9 cellular contexts compared by ENCODE assay signal in the genomic region with DNA sequence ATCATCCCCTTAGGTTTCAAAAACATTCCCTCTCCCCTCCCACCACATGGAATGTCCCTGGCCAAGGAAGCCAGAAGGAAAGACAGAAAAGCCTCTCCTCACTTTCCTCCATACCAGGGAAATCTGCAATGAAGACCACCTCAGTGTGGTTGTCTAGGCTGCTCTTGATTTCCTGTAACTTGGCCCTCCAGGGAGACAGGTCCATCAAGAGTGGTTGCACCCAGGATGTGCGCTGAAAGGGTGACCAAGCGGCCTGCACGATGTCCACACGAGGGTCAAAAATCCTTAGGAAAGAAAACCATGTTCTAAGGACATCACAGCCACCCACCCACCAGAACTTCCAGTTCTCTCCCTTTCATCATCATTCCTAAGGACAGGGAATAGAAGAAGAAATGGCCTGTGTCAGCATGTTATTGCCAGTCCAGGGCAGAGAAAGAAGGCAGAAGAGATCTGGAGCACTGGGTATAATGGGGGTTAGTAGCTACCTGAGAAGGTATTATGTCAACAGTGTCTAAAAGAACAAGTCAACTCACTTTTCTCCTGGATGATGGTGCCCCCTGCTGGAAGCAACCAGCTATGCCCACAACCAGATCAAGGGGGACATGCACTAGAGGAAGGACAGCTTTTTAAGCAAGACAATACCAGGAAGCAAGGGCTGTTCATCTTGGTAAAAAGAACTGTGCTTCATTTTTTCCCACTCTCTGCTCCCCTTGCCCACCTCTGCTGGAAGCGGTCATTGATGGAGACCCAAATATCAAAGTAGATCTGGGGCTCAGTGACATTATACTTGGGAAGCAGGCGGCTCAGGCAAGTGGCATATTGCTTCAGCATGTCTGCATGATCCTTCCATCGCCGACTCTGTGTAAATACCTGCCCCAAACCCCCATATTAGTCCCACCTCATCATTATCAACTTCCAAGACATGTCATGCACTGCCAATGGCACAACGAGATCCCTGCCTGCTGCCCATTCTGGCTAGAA. TPM values are rescaled to one million over a fixed set of nuclear protein-coding genes. Genes with fewer than 3 reads are reported as not detected.
DNase-seq lines count a peak whose midpoint lies in the region; ATAC-seq and TF ChIP-seq lines count a peak whose summit lies in the region.
"Had no signal": no experiment of that assay in that cellular context is flagged by ENCODE, and none has a peak within 500 bp of the region (broad histone marks: within the 10 kb centered on the region; RNA-seq: fewer than 3 reads in every experiment).

No MANE protein-coding gene starts in this region.

- H2BK15ac ChIP-seq in H9 (ENCODE audit: low read depth, low read length) = no peak overlapping the region

- H3K36me3 Mint-ChIP-seq in H9 (ENCODE audit: insufficient read depth in 1 of 3, low read depth in 3 of 3) = peaks cover 17 to 61% (median 60%) of the 10 kb centered on the region in 3 experiments; a peak in 6 of 7 replicates
- H3K36me3 Mint-ChIP-seq in T-helper 1 cell treated with Interleukin-12 subunit alpha and Interleukin-12 subunit beta and Interleukin-4 antibody, amounts not matched to agents 30 μg/mL and 1 μg/mL, for 36 hours (ENCODE audit: low read depth) = peaks cover 42% of the 10 kb centered on the region

- H3K9me3 ChIP-seq in H9 (ENCODE audit: control insufficient read depth, low read depth, low read length) (no peaks in the 10 kb centered on the region), adipocyte (ENCODE audit: control insufficient read depth, low read length) (no peaks in the 10 kb centered on the region)

- H3K4ac ChIP-seq in H9 (ENCODE audit: low read depth, low read length) = no peak overlapping the region

- no peak overlapping the region for H2BK20ac ChIP-seq in H9 (ENCODE audit: low read depth, low read length, poor library complexity, severe bottlenecking)

- no peak overlapping the region for H3K14ac ChIP-seq in H9 (ENCODE audit: insufficient read depth, low read length)

- H3K23me2 ChIP-seq in H9 (ENCODE audit: insufficient read length, low read depth, low read length, poor library complexity, severe bottlenecking) = no peaks in the 10 kb centered on the region

- H4K20me1 ChIP-seq in H9 (ENCODE audit: control insufficient read depth, insufficient read depth, insufficient read length) = no peaks in the 10 kb centered on the region

- H2AK5ac ChIP-seq in H9 (ENCODE audit: insufficient read length, low read length) = no peak overlapping the region

- H3K4me3 ChIP-seq in adipocyte (ENCODE audit: low read length) (no peak overlapping the region), retinal pigment epithelial cell (ENCODE audit: low read length) (no peak overlapping the region)

- ATAC-seq in left cardiac atrium = peak; percentile 51 to 70
- no peak for ATAC-seq in GM18873 (IDR thresholded peaks at IDR 0.05; ENCODE audit: low FRiP score, unreplicated experiment)

- H3K4me1 ChIP-seq in H9 (ENCODE audit: insufficient read depth, low read length) (no peaks in the 10 kb centered on the region), adipocyte (ENCODE audit: control insufficient read depth, insufficient read depth, low read length) (no peaks in the 10 kb centered on the region)

- no CpG with 5 or more reads among the region's 9 CpGs for WGBS in H9 (ENCODE audit: extremely low coverage, insufficient read length, low lambda C conversion rate)

- peaks cover 2 to 7% of the 10 kb centered on the region in 2 experiments; a peak in 2 of 4 replicates for H3K4me1 Mint-ChIP-seq in H9
- H3K4me1 Mint-ChIP-seq in T-helper 1 cell treated with Interleukin-12 subunit alpha and Interleukin-12 subunit beta and Interleukin-4 antibody, amounts not matched to agents 30 μg/mL and 1 μg/mL, for 36 hours (ENCODE audit: low read depth) = peaks cover 10% of the 10 kb centered on the region

- no peaks in the 10 kb centered on the region for H3K79me2 ChIP-seq in H9 (ENCODE audit: insufficient read depth, low read length)

- no peak overlapping the region for H3K9ac ChIP-seq in H9 (ENCODE audit: extremely low read depth, insufficient read length, low read length)
- H3K9ac ChIP-seq in adipocyte (ENCODE audit: low read length) = no peak overlapping the region

- H3K27ac ChIP-seq in H9 (ENCODE audit: insufficient read length, low read depth, low read length) = no peak overlapping the region
- H3K27ac ChIP-seq: epithelial cell of prostate had no signal

- H2BK12ac ChIP-seq in H9 (ENCODE audit: insufficient read length, low read depth, low read length) = no peak overlapping the region

- no peak overlapping the region for H4K5ac ChIP-seq in H9 (ENCODE audit: insufficient read length, low read depth, low read length)

- no peaks in the 10 kb centered on the region for H3K27me3 Mint-ChIP-seq in H9 (ENCODE audit: low read depth)
- no peaks in the 10 kb centered on the region for H3K27me3 Mint-ChIP-seq in T-helper 1 cell treated with Interleukin-12 subunit alpha and Interleukin-12 subunit beta and Interleukin-4 antibody, amounts not matched to agents 30 μg/mL and 1 μg/mL, for 36 hours (ENCODE audit: low read depth)

- intact Hi-C loops in left cardiac atrium (cut with DNase I) = loop anchor here in 1 of 2 donors (1.0 kb wide), 1 partner anchor 132 kb away; no protein-coding TSS in a partner anchor

- H3K9me3 Mint-ChIP-seq in H9 = no peaks in the 10 kb centered on the region
- H3K9me3 Mint-ChIP-seq in T-helper 1 cell treated with Interleukin-12 subunit alpha and Interleukin-12 subunit beta and Interleukin-4 antibody, amounts not matched to agents 30 μg/mL and 1 μg/mL, for 36 hours = no peaks in the 10 kb centered on the region

- TF ChIP-seq CTCF in H9 (conservative IDR thresholded peaks at IDR 0.05) (peak; percentile 94), retinal pigment epithelial cell (conservative IDR thresholded peaks at IDR 0.05; ENCODE audit: low read depth, low read length) (peak; percentile 93)

- H3K27me3 ChIP-seq in H9 (ENCODE audit: insufficient read depth, low read length) (no peaks in the 10 kb centered on the region), adipocyte (replicated peaks; ENCODE audit: control insufficient read depth, insufficient read depth, low read length) (no peaks in the 10 kb centered on the region)

- no peak overlapping the region for H3T11ph ChIP-seq in H9 (ENCODE audit: low read length)

- no peak overlapping the region for H2AFZ ChIP-seq in H9 (ENCODE audit: low read length)

- H4K8ac ChIP-seq in H9 (replicated peaks; ENCODE audit: insufficient read length, low read depth, low read length) = no peak overlapping the region

- no peak overlapping the region for H3K4me2 ChIP-seq in H9 (ENCODE audit: insufficient read depth, insufficient read length, low read length)

- no peak overlapping the region for H3K56ac ChIP-seq in H9 (ENCODE audit: insufficient read length, low read depth, low read length)

- no peak overlapping the region for H3K23ac ChIP-seq in H9 (ENCODE audit: insufficient read length, low read depth, low read length)

- H3K4me3 Mint-ChIP-seq in H9 = 0 out of 5 replicates have a peak overlapping the region, but pooled peaks of 1 of the 2 experiments have one; percentile 12
- no peak overlapping the region for H3K4me3 Mint-ChIP-seq in T-helper 1 cell treated with Interleukin-12 subunit alpha and Interleukin-12 subunit beta and Interleukin-4 antibody, amounts not matched to agents 30 μg/mL and 1 μg/mL, for 36 hours

- no peaks in the 10 kb centered on the region for H3K79me1 ChIP-seq in H9 (ENCODE audit: insufficient read depth, low read depth, low read length, poor library complexity, severe bottlenecking)

- H4K91ac ChIP-seq in H9 (ENCODE audit: insufficient read length, low read depth, low read length) = no peak overlapping the region

- no peak overlapping the region for H3K18ac ChIP-seq in H9 (ENCODE audit: insufficient read length, low read depth, low read length)

- DNase-seq in DMS79 treated with DMSO at 0.1 percent for 48 hours (lab: John Stamatoyannopoulos, UW) = peak; percentile 71
- DNase-seq in H9 = peak; percentile 82
- peak; percentile 77 for DNase-seq in NCI-H1694 (lab: John Stamatoyannopoulos, UW)
- peak; percentile 89 for DNase-seq in adipocyte (ENCODE audit: low read depth)
- DNase-seq in left cardiac atrium = peak; percentile 71
- DNase-seq in retinal pigment epithelial cell (ENCODE audit: low read depth) = no peak

- peak overlapping the region in 1 of 3 experiments; percentile 74; a peak in 2 of 7 replicates for H3K27ac Mint-ChIP-seq in H9
- peak overlapping the region; percentile 13 for H3K27ac Mint-ChIP-seq in T-helper 1 cell treated with Interleukin-12 subunit alpha and Interleukin-12 subunit beta and Interleukin-4 antibody, amounts not matched to agents 30 μg/mL and 1 μg/mL, for 36 hours

- H3K36me3 ChIP-seq in adipocyte (ENCODE audit: control insufficient read depth, insufficient read depth, low read length, severe bottlenecking) = peaks cover 65% of the 10 kb centered on the region

- H2BK120ac ChIP-seq in H9 (ENCODE audit: low read depth, low read length, poor library complexity, severe bottlenecking) = no peak overlapping the region

- no peak overlapping the region for H2BK5ac ChIP-seq in H9 (ENCODE audit: insufficient read length, low read length)

RNA-seq across cellular contexts. Expression of gene GGCX, which starts 9.3 kb away (rescaled TPM):
- 32.2 and 32.9 TPM in 2 replicates for total RNA-seq in H9 (2021)
- 10 to 100 TPM; 34.0 to 37.3 TPM for total RNA-seq in left cardiac atrium

RNA-seq across cellular contexts. Expression of gene MAT2A, which starts 13.0 kb away (rescaled TPM):
- 447 and 459 TPM in 2 replicates for total RNA-seq in H9 (2021)
- total RNA-seq in left cardiac atrium = 100 to 1,000 TPM; 107 to 389 TPM

RNA-seq across cellular contexts. Expression of gene VAMP8, which starts 25.4 kb away (rescaled TPM):
- 33.4 and 34.3 TPM in 2 replicates for total RNA-seq in H9 (2021)
- 10 to 100 TPM; 30.3 to 54.8 TPM for total RNA-seq in left cardiac atrium

RNA-seq across cellular contexts. Expression of gene VAMP5, which starts 32.2 kb away (rescaled TPM):
- 0.57 and 0.59 TPM in 2 replicates for total RNA-seq in H9 (2021)
- 10 to 100 TPM; 84.7 to 91.4 TPM for total RNA-seq in left cardiac atrium

RNA-seq across cellular contexts. Expression of gene RNF181, which starts 43.6 kb away (rescaled TPM):
- total RNA-seq in H9 (2021) (120 and 122 TPM in 2 replicates), left cardiac atrium (10 to 100 TPM; 86.5 to 97.1 TPM)
